ENCODE assay signal across 25 cellular contexts in the genomic region with DNA sequence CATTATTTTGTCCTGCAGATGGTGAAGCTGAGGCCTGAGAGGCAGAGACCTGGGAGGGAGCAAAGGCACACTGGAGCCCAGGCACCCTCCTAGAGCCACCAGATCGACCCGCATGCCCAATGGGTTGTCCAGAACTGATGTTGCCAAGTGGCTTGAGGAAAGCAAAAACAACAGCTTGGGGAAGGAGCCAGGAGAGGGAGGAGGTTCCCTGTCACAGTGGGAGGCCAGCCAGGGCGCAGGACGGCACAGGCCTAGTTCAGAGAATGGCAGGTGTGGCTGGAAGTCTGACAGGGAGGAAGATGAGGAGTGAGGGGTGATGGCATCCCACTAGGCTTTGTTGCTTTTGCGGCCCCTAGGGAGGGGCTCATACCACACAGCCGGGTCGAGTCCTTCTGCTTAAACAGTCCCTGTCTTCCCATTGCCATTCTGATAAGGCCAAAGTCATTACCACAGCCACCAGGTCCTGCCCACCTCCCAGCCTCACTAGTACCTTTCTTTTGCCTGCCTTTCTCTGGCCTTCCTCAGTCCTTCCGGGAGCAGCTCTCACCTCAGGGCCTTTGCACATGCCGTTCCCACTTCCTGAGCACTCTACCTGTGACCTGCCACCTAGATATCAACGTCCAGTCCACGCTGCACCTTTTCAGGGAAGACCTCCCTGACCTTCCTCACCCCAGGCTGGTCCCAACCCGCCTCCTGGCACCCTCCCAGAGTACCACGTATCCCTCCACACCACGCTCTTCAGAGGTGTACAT. TPM values are rescaled to one million over a fixed set of nuclear protein-coding genes. Genes with fewer than 3 reads are reported as not detected.
DNase-seq lines count a peak whose midpoint lies in the region; ATAC-seq lines count a peak whose summit lies in the region.
"Had no signal": no experiment of that assay in that cellular context is flagged by ENCODE, and none has a peak within 500 bp of the region (broad histone marks: within the 10 kb centered on the region; RNA-seq: fewer than 3 reads in every experiment).

No MANE protein-coding gene starts in this region.

- DNase-seq in DMS 273 (lab: John Stamatoyannopoulos, UW; ENCODE audit: unreplicated experiment) (peak; percentile 15), DMS 273 treated with DMSO at 0.1 percent for 48 hours (lab: John Stamatoyannopoulos, UW) (no peak), NT2/D1 (ENCODE audit: low read depth, low spot score) (no peak), naive B cell (no peak), COLO829 (ENCODE audit: low spot score) (no peak), D341Med (ENCODE audit: low spot score) (no peak)
- DNase-seq in stimulated activated CD4-positive, alpha-beta T cell treated with anti-CD3 and anti-CD28 coated beads, Interleukin-2, amount 100 ng/mL, for 48 hours: no peak
- DNase-seq: activated CD4-positive, alpha-beta T cell treated with anti-CD3 and anti-CD28 coated beads, Interleukin-2, amount 50 U/mL, for 1 hour; activated CD8-positive, alpha-beta memory T cell treated with anti-CD3 and anti-CD28 coated beads, Interleukin-2, amount 50 U/mL, for 48 hours; cortex of kidney; Kasumi-1; left lung; NCI-H187 treated with DMSO at 0.1 percent for 48 hours; NCI-H526 treated with DMSO at 0.1 percent for 48 hours; right cardiac atrium; stimulated activated CD4-positive, alpha-beta T cell treated with anti-CD3 and anti-CD28 coated beads, Interleukin-4, amount 100 ng/mL, for 24 hours; stimulated activated naive CD4-positive, alpha-beta T cell had no signal

- H3K4me3 Mint-ChIP-seq in naive B cell: no peak overlapping the region
- H3K4me3 Mint-ChIP-seq: nephron had no signal

- ATAC-seq in naive B cell (ENCODE audit: low read depth in 2 of 2): no peak
- ATAC-seq: HCT116, left lung had no signal

- H3K27ac Mint-ChIP-seq in naive B cell: peak overlapping the region in 4 of 6 donors; percentile 58 to 79 (median 70)

- H3K9me3 ChIP-seq in BLaER1 (no peaks in the 10 kb centered on the region), NT2/D1 (ENCODE audit: insufficient read depth, low read length) (no peaks in the 10 kb centered on the region)
- H3K9me3 ChIP-seq: left lung, SJSA1, thoracic aorta had no signal

- H3K27me3 ChIP-seq in BLaER1 (no peaks in the 10 kb centered on the region), NT2/D1 (ENCODE audit: insufficient read depth, insufficient read length) (no peaks in the 10 kb centered on the region)
- H3K27me3 ChIP-seq: cardiac muscle cell, left lung, SJSA1 had no signal

- H3K27ac ChIP-seq in BLaER1: peak overlapping the region; percentile 27
- H3K27ac ChIP-seq: 22Rv1, cardiac muscle cell, SJSA1, thoracic aorta had no signal

- H3K4me3 ChIP-seq in BLaER1 (no peak overlapping the region), NT2/D1 (ENCODE audit: insufficient read length, low read depth) (no peak overlapping the region)
- H3K4me3 ChIP-seq: cardiac muscle cell, left lung, SJSA1, thoracic aorta had no signal

- H3K4me1 ChIP-seq in BLaER1 (peaks cover 87% of the 10 kb centered on the region), NT2/D1 (ENCODE audit: insufficient read depth, insufficient read length) (peaks cover 11% of the 10 kb centered on the region)

- no peaks in the 10 kb centered on the region for H3K36me3 Mint-ChIP-seq in naive B cell

- peaks cover 8 to 16% (median 10%) of the 10 kb centered on the region in 3 donors for H3K4me1 Mint-ChIP-seq in naive B cell

- H3K27me3 Mint-ChIP-seq in naive B cell: peaks cover 12 to 28% (median 26%) of the 10 kb centered on the region in 3 donors

- H3K9me3 Mint-ChIP-seq in naive B cell: no peaks in the 10 kb centered on the region
- H3K9me3 Mint-ChIP-seq: nephron had no signal

- peak overlapping the region; percentile 86 for H3K4me2 ChIP-seq in BLaER1

- no peaks in the 10 kb centered on the region for H3K36me3 ChIP-seq in BLaER1
- no peaks in the 10 kb centered on the region for H3K36me3 ChIP-seq in NT2/D1 (ENCODE audit: insufficient read depth, insufficient read length, low read length)
- H3K36me3 ChIP-seq: cardiac muscle cell, left lung, SJSA1, thoracic aorta had no signal

- H3K9ac ChIP-seq in BLaER1: peak overlapping the region; percentile 21; the same call in 1 of the 2 replicates
- peak overlapping the region; percentile 10 for H3K9ac ChIP-seq in NT2/D1 (ENCODE audit: insufficient read length, low read depth)

- H4K20me1 ChIP-seq in BLaER1: no peaks in the 10 kb centered on the region

RNA-seq across cellular contexts. Expression of gene OSM, which starts 7.6 kb away (rescaled TPM):
- polyA plus RNA-seq in naive B cell (ENCODE audit: low read depth in 6 of 6): 1 to 10 TPM in 5 of 6 donors, under 1 TPM in 1; 0.66 to 4.7 (median 1.3) TPM
- polyA plus RNA-seq: cardiac muscle cell, fibroblast of lung had no signal

RNA-seq across cellular contexts. Expression of gene CASTOR1, which starts 15.1 kb away (rescaled TPM):
- 10 to 100 TPM in 5 of 6 donors, not detected in 1; 11.0 to 18.5 (median 14.7) TPM for polyA plus RNA-seq in naive B cell (ENCODE audit: low read depth in 6 of 6)

RNA-seq across cellular contexts. Expression of gene LIF, which starts 27.7 kb away (rescaled TPM):
- not detected for polyA plus RNA-seq in naive B cell (ENCODE audit: low read depth in 6 of 6)

RNA-seq across cellular contexts. Expression of gene TBC1D10A, which starts 52.5 kb away (rescaled TPM):
- polyA plus RNA-seq in naive B cell (ENCODE audit: low read depth in 6 of 6): 10 to 100 TPM; 39.9 to 54.0 (median 40.7) TPM
